ENCODE assay signal across 25 cellular contexts in genomic region chr4:709348-709747, GRCh38. TPM values are rescaled to one million over a fixed set of nuclear protein-coding genes. Genes with fewer than 3 reads are reported as not detected.
A peak's percentile ranks its signal among the peaks of the same experiment; 100 is the strongest.
DNase-seq lines count a peak whose midpoint lies in the region; ATAC-seq, FAIRE-seq and TF ChIP-seq lines count a peak whose summit lies in the region.
"Had no signal": no experiment of that assay in that cellular context is flagged by ENCODE, and none has a peak within 500 bp of the region (broad histone marks: within the 10 kb centered on the region; RNA-seq: fewer than 3 reads in every experiment).

No MANE protein-coding gene starts in this region.

- no peak for FAIRE-seq in HepG2 (lab: Jason Lieb, UNC)

- H3K4me3 ChIP-seq in HepG2 (replicated peaks in 1 of 3; ENCODE audit: insufficient read depth in 1 of 3, low read depth in 2 of 3, low read length in 3 of 3), result no peak overlapping the region
- H3K4me3 ChIP-seq in right lobe of liver, result no peak overlapping the region
- no peak overlapping the region for H3K4me3 ChIP-seq in skeletal muscle satellite cell (ENCODE audit: low read length)
- no peak overlapping the region for H3K4me3 ChIP-seq in osteoblast (ENCODE audit: insufficient read depth, low read length)
- H3K4me3 ChIP-seq: GM23248, heart right ventricle, prostate gland, skin epidermis, testis, vagina had no signal

- H3K27me3 Mint-ChIP-seq in activated B cell treated with CpG ODN at 0.5 μM for 24 hours (no peaks in the 10 kb centered on the region), mesothelial cell of epicardium (ENCODE audit: low read depth) (no peaks in the 10 kb centered on the region)

- no peak for TF ChIP-seq EP300 in HepG2 (IDR thresholded peaks at IDR 0.05; ENCODE audit: low read depth in 2 of 2, low read length in 2 of 2)
- no peak for TF ChIP-seq EP300 in HepG2 (CRISPR knock-in tag; IDR thresholded peaks at IDR 0.05; ENCODE audit: borderline replicate concordance)

- no peak for TF ChIP-seq RAD21 in HepG2 (CRISPR knock-in tag; IDR thresholded peaks at IDR 0.05)

- peaks cover 0 to 3% of the 10 kb centered on the region in 2 experiments; a peak in 1 of 5 replicates for H3K27me3 ChIP-seq in HepG2 (ENCODE audit: control insufficient read depth in 1 of 2, insufficient read depth in 2 of 2, low read length in 2 of 2)
- no peaks in the 10 kb centered on the region for H3K27me3 ChIP-seq in right lobe of liver
- H3K27me3 ChIP-seq in skeletal muscle satellite cell (ENCODE audit: control insufficient read depth, insufficient read depth, low read length), result no peaks in the 10 kb centered on the region
- no peaks in the 10 kb centered on the region for H3K27me3 ChIP-seq in osteoblast (ENCODE audit: insufficient read depth, low read length)
- H3K27me3 ChIP-seq: heart right ventricle, testis, vagina had no signal

- ATAC-seq in HepG2, result no peak
- ATAC-seq in right lobe of liver, result no peak
- no peak for ATAC-seq in activated B cell treated with CpG ODN at 0.5 μM for 24 hours (ENCODE audit: low read depth)
- ATAC-seq: activated CD8-positive, alpha-beta T cell treated with anti-CD3 and anti-CD28 coated beads, Interleukin-2, amount 10 ng/mL, durations not matched to agents 7 days and 5 days; heart right ventricle; left cardiac atrium; Panc1 had no signal

- H3K79me2 ChIP-seq in HepG2 (ENCODE audit: insufficient read depth, low read length) (peaks cover 67% of the 10 kb centered on the region), osteoblast (ENCODE audit: insufficient read depth, low read length) (peaks cover 78% of the 10 kb centered on the region)

- no peaks in the 10 kb centered on the region for H3K9me3 Mint-ChIP-seq in activated B cell treated with CpG ODN at 0.5 μM for 24 hours
- H3K9me3 Mint-ChIP-seq in mesothelial cell of epicardium, result no peaks in the 10 kb centered on the region

- TSS peak; percentile 53 for BruUV-seq in HepG2 (replicated peaks; lab: Mats Ljungman, UMichigan)

- TF ChIP-seq CTCF in HepG2 (CRISPR knock-in tag; IDR thresholded peaks at IDR 0.05) (no peak), right lobe of liver (IDR thresholded peaks at IDR 0.05) (no peak), activated B cell treated with CpG ODN at 0.5 μM for 24 hours (IDR thresholded peaks at IDR 0.05) (no peak), mesothelial cell of epicardium (IDR thresholded peaks at IDR 0.05; ENCODE audit: unreplicated experiment) (no peak), osteoblast (IDR thresholded peaks at IDR 0.05; ENCODE audit: extremely low read depth, low read depth, low read length) (no peak)

- TF ChIP-seq POLR2A in HepG2 (IDR thresholded peaks at IDR 0.05; ENCODE audit: insufficient read depth in 1 of 2, low read depth in 2 of 2, low read length in 2 of 2), result no peak
- no peak for TF ChIP-seq POLR2A in right lobe of liver (IDR thresholded peaks at IDR 0.05)

- H3K36me3 Mint-ChIP-seq in activated B cell treated with CpG ODN at 0.5 μM for 24 hours (ENCODE audit: low read depth), result peaks cover 9% of the 10 kb centered on the region
- H3K36me3 Mint-ChIP-seq in mesothelial cell of epicardium, result peaks cover 25% of the 10 kb centered on the region

- peak overlapping the region; percentile 31 for H3K4me2 ChIP-seq in HepG2 (ENCODE audit: low read depth, low read length)
- H3K4me2 ChIP-seq in skeletal muscle satellite cell (ENCODE audit: low read length), result peak overlapping the region; percentile 70
- no peak overlapping the region for H3K4me2 ChIP-seq in osteoblast (ENCODE audit: insufficient read depth, low read length)

- H2AFZ ChIP-seq in HepG2 (ENCODE audit: low read length) (no peak overlapping the region), osteoblast (ENCODE audit: low read length) (no peak overlapping the region)
- H2AFZ ChIP-seq: GM23248 had no signal

- H4K20me1 ChIP-seq in HepG2 (ENCODE audit: insufficient read depth, low read length) (peaks cover 40% of the 10 kb centered on the region), osteoblast (ENCODE audit: insufficient read depth, low read length) (peaks cover 54% of the 10 kb centered on the region)

- DNase-seq in HepG2 (ENCODE audit: low spot score) (no peak), right lobe of liver (no peak), activated B cell treated with CpG ODN at 0.5 μM for 24 hours (no peak), mesothelial cell of epicardium (ENCODE audit: low spot score in 2 of 2, unreplicated experiment in 2 of 2) (no peak), osteoblast (ENCODE audit: insufficient read length, low spot score, missing footprints) (no peak), G401 (ENCODE audit: low spot score) (no peak)
- no peak for DNase-seq in activated CD4-positive, CD25-positive, alpha-beta regulatory T cell (lab: John Stamatoyannopoulos, UW)
- DNase-seq: activated CD8-positive, alpha-beta T cell treated with anti-CD3 and anti-CD28 coated beads, Interleukin-2, amount 10 ng/mL, durations not matched to agents 7 days and 5 days; activated gamma-delta T cell treated with Interleukin-2 at 50 U/mL for 16 hours; activated T-cell treated with anti-CD3 and anti-CD28 coated beads for 4 hours; C1 segment of cervical spinal cord; effector memory CD4-positive, alpha-beta T cell; foreskin fibroblast; GM23248; heart right ventricle; KBM-7; left cardiac atrium; NCI-H146; NCI-H524; testis had no signal

- no peak overlapping the region for H3K27ac Mint-ChIP-seq in activated B cell treated with CpG ODN at 0.5 μM for 24 hours
- H3K27ac Mint-ChIP-seq in mesothelial cell of epicardium, result no peak overlapping the region

- peak overlapping the region; percentile 25 for H3K4me3 Mint-ChIP-seq in activated B cell treated with CpG ODN at 0.5 μM for 24 hours
- peak overlapping the region; percentile 26 for H3K4me3 Mint-ChIP-seq in mesothelial cell of epicardium
- H3K4me3 Mint-ChIP-seq: activated CD8-positive, alpha-beta T cell treated with anti-CD3 and anti-CD28 coated beads, Interleukin-2, amount 10 ng/mL, durations not matched to agents 7 days and 5 days had no signal

- H3K9ac ChIP-seq in HepG2 (ENCODE audit: insufficient read depth, low read depth, low read length) (no peak overlapping the region), skeletal muscle satellite cell (ENCODE audit: low read depth, low read length) (no peak overlapping the region)
- H3K9ac ChIP-seq: GM23248 had no signal

- 96% methylated on average over 6 of the region's 6 CpGs for WGBS in HepG2 (ENCODE audit: low lambda C conversion rate)
- 95% methylated on average over 5 of the region's 6 CpGs for WGBS in right lobe of liver (ENCODE audit: insufficient coverage, low coverage, low lambda C conversion rate, missing lambda C conversion rate)

- H3K27ac ChIP-seq in HepG2 (ENCODE audit: extremely low read length, insufficient read depth, low read length) (peak overlapping the region; percentile 12), right lobe of liver (no peak overlapping the region), osteoblast (ENCODE audit: low read depth, low read length) (no peak overlapping the region)
- H3K27ac ChIP-seq: GM23248, heart right ventricle, prostate gland, testis, vagina had no signal

- in situ Hi-C loops in HepG2 (cut with HindIII; ENCODE audit: extremely low pct_ligation_motif_present, low pct_unique_long_range_greater_than_20kb) (no loop called here), G401 (cut with HindIII; ENCODE audit: low sequenced_read_pairs) (no loop called here)

- H3K9me3 ChIP-seq in HepG2 (ENCODE audit: low read length) (no peaks in the 10 kb centered on the region), right lobe of liver (no peaks in the 10 kb centered on the region), skeletal muscle satellite cell (replicated peaks; ENCODE audit: low read length) (no peaks in the 10 kb centered on the region), osteoblast (ENCODE audit: low read depth, low read length) (no peaks in the 10 kb centered on the region)
- H3K9me3 ChIP-seq: heart right ventricle, prostate gland, testis, vagina had no signal

- CTCF ChIA-PET in HepG2 (lab: Yijun Ruan, JAX; ENCODE audit: low intra/inter-chr PET ratio, low total read pairs) (no interaction called here), activated B cell treated with CpG ODN at 0.5 μM for 24 hours (lab: Charles Lee) (no interaction called here)

- H3K4me1 ChIP-seq in HepG2 (ENCODE audit: insufficient read depth, low read length) (peaks cover 49% of the 10 kb centered on the region), right lobe of liver (peaks cover 0 to 5% (median 0%) of the 10 kb centered on the region in 4 donors), skeletal muscle satellite cell (ENCODE audit: control insufficient read depth, insufficient read depth, low read length) (peaks cover 28% of the 10 kb centered on the region), osteoblast (ENCODE audit: insufficient read depth, low read length) (peaks cover 13% of the 10 kb centered on the region)

- H3K36me3 ChIP-seq in HepG2 (replicated peaks in 1 of 2; ENCODE audit: control insufficient read depth in 1 of 2, insufficient read depth in 2 of 2, low read length in 2 of 2) (peaks cover 2 to 9% of the 10 kb centered on the region in 2 experiments; a peak in 3 of 5 replicates), right lobe of liver (peaks cover 0 to 3% (median 0%) of the 10 kb centered on the region in 4 donors), skeletal muscle satellite cell (ENCODE audit: insufficient read depth, low read length) (peaks cover 5% of the 10 kb centered on the region), osteoblast (ENCODE audit: insufficient read depth, low read length) (peaks cover 5% of the 10 kb centered on the region)
- H3K36me3 ChIP-seq: prostate gland, vagina had no signal

- intact Hi-C loops in HepG2 (cut with micrococcal nuclease; ENCODE audit: unreplicated experiment) (no loop called here), right lobe of liver (cut with DNase I) (no loop called here), activated B cell treated with CpG ODN at 0.5 μM for 24 hours (cut with micrococcal nuclease) (loop anchor here (5.0 kb wide), 1 partner anchor 33 kb away; no protein-coding TSS in a partner anchor)

- POLR2A ChIA-PET in HepG2 (lab: Yijun Ruan, JAX) (interaction anchor here (1.6 kb wide), 1 partner anchor 15 kb away, joined by 3 read pairs; no protein-coding TSS in a partner anchor), activated B cell treated with CpG ODN at 0.5 μM for 24 hours (lab: Charles Lee) (no interaction called here)

- peaks cover 30% of the 10 kb centered on the region for H3K4me1 Mint-ChIP-seq in activated B cell treated with CpG ODN at 0.5 μM for 24 hours
- H3K4me1 Mint-ChIP-seq in mesothelial cell of epicardium, result peaks cover 23% of the 10 kb centered on the region

RNA-seq across cellular contexts. Expression of gene PCGF3, which starts 3.7 kb away (rescaled TPM):
- total RNA-seq in HepG2 (2016; rRNA removed; fragmentation: Illumina TruSeq; extraction: Trizol), result 24.2 and 28.6 TPM in 2 replicates
- 16.2 and 16.7 TPM in 2 replicates for total RNA-seq in HepG2 (2016; cell fraction: cytosol; rRNA removed; fragmentation: Illumina TruSeq; extraction: Trizol; ENCODE audit: low read depth)
- 22.5 and 27.7 TPM in 2 replicates for total RNA-seq in HepG2 (2016; cell fraction: insoluble cytoplasmic fraction; rRNA removed; fragmentation: Illumina TruSeq; extraction: Trizol)
- 36.9 and 38.9 TPM in 2 replicates for total RNA-seq in HepG2 (2016; cell fraction: membrane; rRNA removed; fragmentation: Illumina TruSeq; extraction: Trizol)
- total RNA-seq in HepG2 (2016; cell fraction: nucleus; rRNA removed; fragmentation: Illumina TruSeq; extraction: Trizol), result 40.6 and 42.6 TPM in 2 replicates
- polyA plus RNA-seq in HepG2 (2011; rRNA removed), result 66.2 and 80.8 TPM in 2 replicates
- 32.3 and 37.9 TPM in 2 replicates for polyA plus RNA-seq in HepG2 (2011; cell fraction: cytosol; rRNA removed)
- polyA plus RNA-seq in HepG2 (2011; cell fraction: nucleus; rRNA removed), result 406 and 428 TPM in 2 replicates
- polyA plus RNA-seq in HepG2 (2012), result 37.8 and 47.7 TPM in 2 replicates
- 13.4 and 15.5 TPM in 2 replicates for polyA plus RNA-seq in HepG2 (2016; cell fraction: cytosol; fragmentation: Illumina TruSeq; extraction: Trizol; ENCODE audit: low read depth)
- 20.0 and 26.4 TPM in 2 replicates for polyA plus RNA-seq in HepG2 (2016; cell fraction: insoluble cytoplasmic fraction; fragmentation: Illumina TruSeq; extraction: Trizol; ENCODE audit: low read depth)
- polyA plus RNA-seq in HepG2 (2016; cell fraction: membrane; fragmentation: Illumina TruSeq; extraction: Trizol; ENCODE audit: low read depth), result 26.7 and 30.4 TPM in 2 replicates
- polyA plus RNA-seq in HepG2 (2016; cell fraction: nucleus; fragmentation: Illumina TruSeq; extraction: Trizol; ENCODE audit: insufficient read depth, low read depth), result 92.0 and 96.8 TPM in 2 replicates
- polyA minus RNA-seq in HepG2 (2011; rRNA and poly(A)+ RNA removed; ENCODE audit: low replicate concordance), result 38.9 and 82.6 TPM in 2 replicates
- 18.1 and 23.5 TPM in 2 replicates for polyA minus RNA-seq in HepG2 (2011; cell fraction: cytosol; rRNA and poly(A)+ RNA removed)
- polyA minus RNA-seq in HepG2 (2011; cell fraction: nucleus; rRNA and poly(A)+ RNA removed), result 119 and 121 TPM in 2 replicates
- 10 to 100 TPM; 13.0 to 23.5 (median 14.7) TPM for total RNA-seq in right lobe of liver
- 51.3 and 59.2 TPM in 2 replicates for total RNA-seq in activated B cell treated with CpG ODN at 0.5 μM for 24 hours
- 88.1 to 93.4 TPM (median 90.9 TPM) in 3 replicates for total RNA-seq in mesothelial cell of epicardium
- 25.9 and 31.0 TPM in 2 replicates for total RNA-seq in skeletal muscle satellite cell (2012; rRNA removed)
- total RNA-seq in osteoblast, result 32.7 and 43.1 TPM in 2 replicates
- 27.1 and 34.1 TPM in 2 replicates for total RNA-seq in G401 (2014; rRNA removed; shearing (Covaris generic))

RNA-seq across cellular contexts. Expression of gene SLC49A3, which starts 20.4 kb away (rescaled TPM):
- 0.07 TPM in 1 of 2 replicates, not detected in the other for total RNA-seq in HepG2 (2016; rRNA removed; fragmentation: Illumina TruSeq; extraction: Trizol)
- total RNA-seq in HepG2 (2016; cell fraction: cytosol; rRNA removed; fragmentation: Illumina TruSeq; extraction: Trizol; ENCODE audit: low read depth), result not detected in 2 replicates
- total RNA-seq in HepG2 (2016; cell fraction: insoluble cytoplasmic fraction; rRNA removed; fragmentation: Illumina TruSeq; extraction: Trizol), result 0.09 TPM in 1 of 2 replicates, not detected in the other
- total RNA-seq in HepG2 (2016; cell fraction: membrane; rRNA removed; fragmentation: Illumina TruSeq; extraction: Trizol), result not detected in 2 replicates
- 0.62 TPM in 1 of 2 replicates, not detected in the other for total RNA-seq in HepG2 (2016; cell fraction: nucleus; rRNA removed; fragmentation: Illumina TruSeq; extraction: Trizol)
- 0.17 and 0.22 TPM in 2 replicates for polyA plus RNA-seq in HepG2 (2011; rRNA removed)
- polyA plus RNA-seq in HepG2 (2011; cell fraction: cytosol; rRNA removed), result 0.10 and 0.16 TPM in 2 replicates
- polyA plus RNA-seq in HepG2 (2011; cell fraction: nucleus; rRNA removed), result 1.9 and 2.5 TPM in 2 replicates
- polyA plus RNA-seq in HepG2 (2012), result 0.21 and 0.29 TPM in 2 replicates
- polyA plus RNA-seq in HepG2 (2016; cell fraction: cytosol; fragmentation: Illumina TruSeq; extraction: Trizol; ENCODE audit: low read depth), result 0.07 TPM in 1 of 2 replicates, not detected in the other
- polyA plus RNA-seq in HepG2 (2016; cell fraction: insoluble cytoplasmic fraction; fragmentation: Illumina TruSeq; extraction: Trizol; ENCODE audit: low read depth), result not detected in 2 replicates
- polyA plus RNA-seq in HepG2 (2016; cell fraction: membrane; fragmentation: Illumina TruSeq; extraction: Trizol; ENCODE audit: low read depth), result not detected in 2 replicates
- polyA plus RNA-seq in HepG2 (2016; cell fraction: nucleus; fragmentation: Illumina TruSeq; extraction: Trizol; ENCODE audit: insufficient read depth, low read depth), result 0.53 TPM in 1 of 2 replicates, not detected in the other
- 0.12 TPM in 1 of 2 replicates, not detected in the other for polyA minus RNA-seq in HepG2 (2011; rRNA and poly(A)+ RNA removed; ENCODE audit: low replicate concordance)
- not detected in 2 replicates for polyA minus RNA-seq in HepG2 (2011; cell fraction: cytosol; rRNA and poly(A)+ RNA removed)
- 0.25 and 0.26 TPM in 2 replicates for polyA minus RNA-seq in HepG2 (2011; cell fraction: nucleus; rRNA and poly(A)+ RNA removed)
- 1 to 10 TPM; 2.9 to 9.0 (median 5.2) TPM for total RNA-seq in right lobe of liver
- 2.3 TPM in 2 replicates for total RNA-seq in activated B cell treated with CpG ODN at 0.5 μM for 24 hours
- total RNA-seq in mesothelial cell of epicardium, result 10.5 to 13.4 TPM (median 11.6 TPM) in 3 replicates
- 10.5 and 10.6 TPM in 2 replicates for total RNA-seq in skeletal muscle satellite cell (2012; rRNA removed)
- 11.6 and 13.6 TPM in 2 replicates for total RNA-seq in osteoblast
- total RNA-seq in G401 (2014; rRNA removed; shearing (Covaris generic)), result not detected in 2 replicates

RNA-seq across cellular contexts. Expression of gene MYL5, which starts 35.0 kb away (rescaled TPM):
- total RNA-seq in HepG2 (2016; rRNA removed; fragmentation: Illumina TruSeq; extraction: Trizol) (11.0 and 16.0 TPM in 2 replicates), right lobe of liver (1 to 10 TPM; 6.9 to 9.2 (median 8.4) TPM), activated B cell treated with CpG ODN at 0.5 μM for 24 hours (21.9 and 24.6 TPM in 2 replicates), mesothelial cell of epicardium (25.0 to 32.1 TPM (median 32.0 TPM) in 3 replicates), osteoblast (17.7 and 22.8 TPM in 2 replicates)
- total RNA-seq in HepG2 (2016; cell fraction: cytosol; rRNA removed; fragmentation: Illumina TruSeq; extraction: Trizol; ENCODE audit: low read depth), result 6.7 and 8.0 TPM in 2 replicates
- 10.1 and 16.2 TPM in 2 replicates for total RNA-seq in HepG2 (2016; cell fraction: insoluble cytoplasmic fraction; rRNA removed; fragmentation: Illumina TruSeq; extraction: Trizol)
- 7.6 and 8.2 TPM in 2 replicates for total RNA-seq in HepG2 (2016; cell fraction: membrane; rRNA removed; fragmentation: Illumina TruSeq; extraction: Trizol)
- total RNA-seq in HepG2 (2016; cell fraction: nucleus; rRNA removed; fragmentation: Illumina TruSeq; extraction: Trizol), result 15.9 and 16.6 TPM in 2 replicates
- 6.5 and 11.5 TPM in 2 replicates for polyA plus RNA-seq in HepG2 (2011; rRNA removed)
- polyA plus RNA-seq in HepG2 (2011; cell fraction: cytosol; rRNA removed), result 4.1 and 4.4 TPM in 2 replicates
- 40.0 and 46.9 TPM in 2 replicates for polyA plus RNA-seq in HepG2 (2011; cell fraction: nucleus; rRNA removed)
- 7.4 and 8.9 TPM in 2 replicates for polyA plus RNA-seq in HepG2 (2012)
- 4.4 and 5.5 TPM in 2 replicates for polyA plus RNA-seq in HepG2 (2016; cell fraction: cytosol; fragmentation: Illumina TruSeq; extraction: Trizol; ENCODE audit: low read depth)
- polyA plus RNA-seq in HepG2 (2016; cell fraction: insoluble cytoplasmic fraction; fragmentation: Illumina TruSeq; extraction: Trizol; ENCODE audit: low read depth), result 8.5 and 12.2 TPM in 2 replicates
- polyA plus RNA-seq in HepG2 (2016; cell fraction: membrane; fragmentation: Illumina TruSeq; extraction: Trizol; ENCODE audit: low read depth), result 4.9 and 6.3 TPM in 2 replicates
- 33.7 and 41.8 TPM in 2 replicates for polyA plus RNA-seq in HepG2 (2016; cell fraction: nucleus; fragmentation: Illumina TruSeq; extraction: Trizol; ENCODE audit: insufficient read depth, low read depth)
- polyA minus RNA-seq in HepG2 (2011; rRNA and poly(A)+ RNA removed; ENCODE audit: low replicate concordance), result 3.4 and 4.4 TPM in 2 replicates
- polyA minus RNA-seq in HepG2 (2011; cell fraction: cytosol; rRNA and poly(A)+ RNA removed), result 1.4 TPM in 1 of 2 replicates, not detected in the other
- polyA minus RNA-seq in HepG2 (2011; cell fraction: nucleus; rRNA and poly(A)+ RNA removed), result 11.8 and 15.5 TPM in 2 replicates
- 9.9 and 15.5 TPM in 2 replicates for total RNA-seq in skeletal muscle satellite cell (2012; rRNA removed)
- 4.5 and 7.4 TPM in 2 replicates for total RNA-seq in G401 (2014; rRNA removed; shearing (Covaris generic))

RNA-seq across cellular contexts. Expression of gene ATP5ME, which starts 35.3 kb away (rescaled TPM):
- total RNA-seq in HepG2 (2016; rRNA removed; fragmentation: Illumina TruSeq; extraction: Trizol) (753 and 1,048 TPM in 2 replicates), right lobe of liver (100 to 1,000 TPM in 4 of 6 experiments, 10 to 100 TPM in 2; 78.2 to 225 (median 162) TPM), activated B cell treated with CpG ODN at 0.5 μM for 24 hours (152 and 193 TPM in 2 replicates), mesothelial cell of epicardium (194 to 212 TPM (median 197 TPM) in 3 replicates), osteoblast (60.8 and 70.4 TPM in 2 replicates)
- total RNA-seq in HepG2 (2016; cell fraction: cytosol; rRNA removed; fragmentation: Illumina TruSeq; extraction: Trizol; ENCODE audit: low read depth), result 458 and 593 TPM in 2 replicates
- total RNA-seq in HepG2 (2016; cell fraction: insoluble cytoplasmic fraction; rRNA removed; fragmentation: Illumina TruSeq; extraction: Trizol), result 792 and 1,109 TPM in 2 replicates
- total RNA-seq in HepG2 (2016; cell fraction: membrane; rRNA removed; fragmentation: Illumina TruSeq; extraction: Trizol), result 613 and 660 TPM in 2 replicates
- 219 and 249 TPM in 2 replicates for total RNA-seq in HepG2 (2016; cell fraction: nucleus; rRNA removed; fragmentation: Illumina TruSeq; extraction: Trizol)
- polyA plus RNA-seq in HepG2 (2011; rRNA removed), result 301 and 305 TPM in 2 replicates
- polyA plus RNA-seq in HepG2 (2011; cell fraction: cytosol; rRNA removed), result 507 and 666 TPM in 2 replicates
- polyA plus RNA-seq in HepG2 (2011; cell fraction: nucleus; rRNA removed), result 133 and 152 TPM in 2 replicates
- 451 and 767 TPM in 2 replicates for polyA plus RNA-seq in HepG2 (2012)
- 482 and 603 TPM in 2 replicates for polyA plus RNA-seq in HepG2 (2016; cell fraction: cytosol; fragmentation: Illumina TruSeq; extraction: Trizol; ENCODE audit: low read depth)
- polyA plus RNA-seq in HepG2 (2016; cell fraction: insoluble cytoplasmic fraction; fragmentation: Illumina TruSeq; extraction: Trizol; ENCODE audit: low read depth), result 926 and 995 TPM in 2 replicates
- polyA plus RNA-seq in HepG2 (2016; cell fraction: membrane; fragmentation: Illumina TruSeq; extraction: Trizol; ENCODE audit: low read depth), result 496 and 594 TPM in 2 replicates
- 426 and 431 TPM in 2 replicates for polyA plus RNA-seq in HepG2 (2016; cell fraction: nucleus; fragmentation: Illumina TruSeq; extraction: Trizol; ENCODE audit: insufficient read depth, low read depth)
- polyA minus RNA-seq in HepG2 (2011; rRNA and poly(A)+ RNA removed; ENCODE audit: low replicate concordance), result 68.8 and 71.4 TPM in 2 replicates
- 62.0 and 63.6 TPM in 2 replicates for polyA minus RNA-seq in HepG2 (2011; cell fraction: cytosol; rRNA and poly(A)+ RNA removed)
- 23.6 and 38.7 TPM in 2 replicates for polyA minus RNA-seq in HepG2 (2011; cell fraction: nucleus; rRNA and poly(A)+ RNA removed)
- 87.2 and 96.1 TPM in 2 replicates for total RNA-seq in skeletal muscle satellite cell (2012; rRNA removed)
- total RNA-seq in G401 (2014; rRNA removed; shearing (Covaris generic)), result 245 and 376 TPM in 2 replicates
